In genomic region chr6:170289971-170290305, GRCh38 we compare ENCODE assay signal across 9 cellular contexts. TPM values are rescaled to one million over a fixed set of nuclear protein-coding genes. Genes with fewer than 3 reads are reported as not detected.
DNase-seq lines count a peak whose midpoint lies in the region; ATAC-seq and TF ChIP-seq lines count a peak whose summit lies in the region.
"Had no signal": no experiment of that assay in that cellular context is flagged by ENCODE, and none has a peak within 500 bp of the region (broad histone marks: within the 10 kb centered on the region; RNA-seq: fewer than 3 reads in every experiment).

No MANE protein-coding gene starts in this region.

- ATAC-seq in thoracic aorta (ENCODE audit: insufficient number of reproducible peaks, low FRiP score, low read depth): no peak

- peaks cover 20% of the 10 kb centered on the region for H3K27me3 ChIP-seq in adipocyte (replicated peaks; ENCODE audit: control insufficient read depth, insufficient read depth, low read length)
- peaks cover 71% of the 10 kb centered on the region for H3K27me3 ChIP-seq in kidney epithelial cell (ENCODE audit: control insufficient read depth, insufficient read depth, low read length)
- H3K27me3 ChIP-seq in thoracic aorta (replicated peaks; ENCODE audit: insufficient read depth): no peaks in the 10 kb centered on the region

- peaks cover 22% of the 10 kb centered on the region for H3K4me1 ChIP-seq in adipocyte (ENCODE audit: control insufficient read depth, insufficient read depth, low read length)
- H3K4me1 ChIP-seq in thoracic aorta (ENCODE audit: control insufficient read depth in 1 of 2, low read depth in 2 of 2): peaks cover 7 to 41% of the 10 kb centered on the region in 2 donors

- H3K36me3 ChIP-seq in adipocyte (ENCODE audit: control insufficient read depth, insufficient read depth, low read length, severe bottlenecking): no peaks in the 10 kb centered on the region
- no peaks in the 10 kb centered on the region for H3K36me3 ChIP-seq in kidney epithelial cell (ENCODE audit: control insufficient read depth, insufficient read depth, low read length)
- no peaks in the 10 kb centered on the region for H3K36me3 ChIP-seq in thoracic aorta

- H3K4me3 ChIP-seq in adipocyte (ENCODE audit: low read length) (peak overlapping the region; percentile 90), kidney epithelial cell (ENCODE audit: low read depth, low read length) (peak overlapping the region; percentile 46), thoracic aorta (peak overlapping the region; percentile 88)

- TF ChIP-seq CTCF in kidney epithelial cell (IDR thresholded peaks at IDR 0.05; ENCODE audit: insufficient read depth, low read length, poor library complexity, severe bottlenecking) (no peak), thoracic aorta (IDR thresholded peaks at IDR 0.05) (no peak)

- H3K27ac ChIP-seq in thoracic aorta: no peak overlapping the region

- peak overlapping the region; percentile 77 for H3K9ac ChIP-seq in adipocyte (ENCODE audit: low read length)

- H3K9me3 ChIP-seq in adipocyte (ENCODE audit: control insufficient read depth, low read length): no peaks in the 10 kb centered on the region
- H3K9me3 ChIP-seq in thoracic aorta: no peaks in the 10 kb centered on the region

- DNase-seq in NCI-H748 (lab: John Stamatoyannopoulos, UW; ENCODE audit: unreplicated experiment): peak; percentile 64
- no peak for DNase-seq in NCI-H748 treated with DMSO at 0.1 percent for 48 hours (lab: John Stamatoyannopoulos, UW)
- DNase-seq in adipocyte (ENCODE audit: low read depth): no peak
- no peak for DNase-seq in kidney epithelial cell (ENCODE audit: low read depth)
- DNase-seq in thoracic aorta (ENCODE audit: low spot score): no peak
- no peak for DNase-seq in DMS79 treated with DMSO at 0.1 percent for 48 hours (lab: John Stamatoyannopoulos, UW)
- no peak for DNase-seq in midbrain (lab: John Stamatoyannopoulos, UW)
- no peak for DNase-seq in putamen (ENCODE audit: low spot score)
- DNase-seq: RPMI8226 had no signal

RNA-seq across cellular contexts. Expression of gene DLL1, which starts 0.9 kb away (rescaled TPM):
- total RNA-seq in kidney epithelial cell (3.8 and 4.2 TPM in 2 replicates), thoracic aorta (10 to 100 TPM in 1 of 2 donors, 1 to 10 TPM in 1; 6.1 to 12.6 TPM)

RNA-seq across cellular contexts. Expression of gene FAM120B, which starts 16.6 kb away (rescaled TPM):
- 12.4 and 15.8 TPM in 2 replicates for total RNA-seq in kidney epithelial cell
- total RNA-seq in thoracic aorta: 10 to 100 TPM; 21.0 to 24.1 TPM
